Comparison of ENCODE assay signal across 8 cellular contexts in genomic region chr12:49623142-49623899, GRCh38. TPM values are rescaled to one million over a fixed set of nuclear protein-coding genes. Genes with fewer than 3 reads are reported as not detected.
DNase-seq lines count a peak whose midpoint lies in the region; ATAC-seq and TF ChIP-seq lines count a peak whose summit lies in the region.

Gene PRPF40B (plus strand): TSS chr12:49623561. CDS start chr12:49623591, 30 bp downstream.

- WGBS in adipose tissue, 3 donors, result 1% methylated on average over 47 to 76 of the region's 76 CpGs
- WGBS in prostate gland, result under 1% methylated on average over 47 of the region's 76 CpGs
- WGBS in urinary bladder, result 1% methylated on average over 76 of the region's 76 CpGs

- H3K4me3 ChIP-seq in prostate gland (peak within 1 kb of the TSS; percentile 44 to 48), urinary bladder (ENCODE audit: low read depth, low read length) (peak within 1 kb of the TSS; percentile 63)

- H3K27ac ChIP-seq in adipose tissue (ENCODE audit: low read depth, low read length), result no peak within 1 kb of the TSS
- peak within 1 kb of the TSS; percentile 82 to 84 for H3K27ac ChIP-seq in prostate gland
- H3K27ac ChIP-seq in urinary bladder (ENCODE audit: low read depth), result peak within 1 kb of the TSS; percentile 72

- POLR2A ChIA-PET in T-cell (lab: Charles Lee), result interaction anchor here (0.6 kb wide), 3 partner anchors 118 to 773 kb away, joined by 3 to 4 read pairs (median 3); no protein-coding TSS in a partner anchor

- no peaks in the 10 kb centered on the region for H3K9me3 Mint-ChIP-seq in T-cell

- H3K4me1 Mint-ChIP-seq in T-cell, result peaks cover 21 to 29% (median 28%) of the 10 kb centered on the region in 3 donors

- peaks cover 0 to 10% of the 10 kb centered on the region in 2 donors for H3K27me3 Mint-ChIP-seq in T-cell

- no peaks in the 10 kb centered on the region for H3K9me3 ChIP-seq in prostate gland

- H3K36me3 ChIP-seq in prostate gland, result no peaks in the 10 kb centered on the region
- H3K36me3 ChIP-seq in urinary bladder (ENCODE audit: insufficient read depth), result no peaks in the 10 kb centered on the region

- CTCF ChIA-PET in T-cell (lab: Charles Lee), result interaction anchor here (0.5 to 1.6 kb wide), 15 partner anchors 11 to 318 kb away, joined by 3 to 11 read pairs (median 4); partner anchors contain the start of genes SPATS2 (in 1 of the 2) and TMBIM6 (in 1 of the 2)

- peak within 1 kb of the TSS; percentile 83 to 86 (median 85) for H3K4me3 Mint-ChIP-seq in T-cell

- peak; percentile 54; the same call in 2 of the 3 replicates for TF ChIP-seq CTCF in GM12872 (IDR thresholded peaks at IDR 0.05; ENCODE audit: insufficient read depth, low read depth, low read length)
- peak in 3 of 4 experiments; percentile 27 to 48 (median 46) for TF ChIP-seq CTCF in prostate gland (IDR thresholded peaks at IDR 0.05)

- H3K27ac Mint-ChIP-seq in T-cell, result peak within 1 kb of the TSS; percentile 89 to 92

- no peaks in the 10 kb centered on the region for H3K36me3 Mint-ChIP-seq in T-cell

- DNase-seq in NCI-H1105 (lab: John Stamatoyannopoulos, UW) (peak; percentile 76), T-cell (peak; percentile 75 to 88 (median 83)), left cardiac atrium (peak; percentile 91), prostate gland (ENCODE audit: low spot score) (peak; percentile 84)

- peak; percentile 75 for ATAC-seq in HG02588 (IDR thresholded peaks at IDR 0.05; ENCODE audit: unreplicated experiment)
- peak; percentile 82 to 87 (median 84) for ATAC-seq in T-cell (replicated peaks in 1 of 4)
- peak; percentile 91 to 92 for ATAC-seq in left cardiac atrium

- intact Hi-C loops in left cardiac atrium (cut with DNase I), result no loop called here
- intact Hi-C loops in prostate gland (cut with DNase I), result loop anchor here (5.0 kb wide), 1 partner anchor 41 kb away; no protein-coding TSS in a partner anchor

- TF ChIP-seq POLR2A in prostate gland (IDR thresholded peaks at IDR 0.05), result peak; percentile 79

- H3K27me3 ChIP-seq in prostate gland (replicated peaks; ENCODE audit: insufficient read depth), result no peaks in the 10 kb centered on the region

- peaks cover 11% of the 10 kb centered on the region for H3K4me1 ChIP-seq in prostate gland (replicated peaks)
- H3K4me1 ChIP-seq in urinary bladder (ENCODE audit: insufficient read depth), result no peaks in the 10 kb centered on the region

RNA-seq across cellular contexts. Expression of gene PRPF40B, which starts in this region (rescaled TPM):
- 10 to 100 TPM in 4 of 5 donors, 1 to 10 TPM in 1; 7.4 to 18.0 (median 16.5) TPM for total RNA-seq in T-cell
- 10 to 100 TPM; 10.1 to 13.4 (median 10.6) TPM for polyA plus RNA-seq in adipose tissue
- 10 to 100 TPM; 14.3 to 21.1 TPM for total RNA-seq in left cardiac atrium
- total RNA-seq in prostate gland, result 10 to 100 TPM; 13.9 to 31.1 TPM
- total RNA-seq in urinary bladder, result 12.2 TPM
- 24.8 TPM for polyA plus RNA-seq in urinary bladder
